8 cellular contexts compared by ENCODE assay signal in genomic region chr12:85874064-85874463, GRCh38. TPM values are rescaled to one million over a fixed set of nuclear protein-coding genes. Genes with fewer than 3 reads are reported as not detected.
DNase-seq lines count a peak whose midpoint lies in the region; ATAC-seq and TF ChIP-seq lines count a peak whose summit lies in the region.

Gene NTS (plus strand): TSS chr12:85874295. CDS start chr12:85874404, 109 bp downstream.

- H3K27me3 ChIP-seq in neuron (ENCODE audit: insufficient read depth, low read length) (no peaks in the 10 kb centered on the region), body of pancreas (no peaks in the 10 kb centered on the region)

- intact Hi-C loops in body of pancreas (cut with DNase I) = loop anchor here (5.0 kb wide), 1 partner anchor 397 kb away; no protein-coding TSS in a partner anchor

- no peak within 1 kb of the TSS for H3K27ac Mint-ChIP-seq in effector memory CD8-positive, alpha-beta T cell
- H3K27ac Mint-ChIP-seq in activated CD4-positive, alpha-beta memory T cell treated with anti-CD3 and anti-CD28 coated beads, Interleukin-2, amount 10 ng/mL, durations not matched to agents 7 days and 5 days = no peak within 1 kb of the TSS

- H3K27me3 Mint-ChIP-seq in effector memory CD8-positive, alpha-beta T cell = no peaks in the 10 kb centered on the region
- H3K27me3 Mint-ChIP-seq in activated CD4-positive, alpha-beta memory T cell treated with anti-CD3 and anti-CD28 coated beads, Interleukin-2, amount 10 ng/mL, durations not matched to agents 7 days and 5 days = no peaks in the 10 kb centered on the region

- no peak for TF ChIP-seq POLR2A in body of pancreas (IDR thresholded peaks at IDR 0.05)

- no peak within 1 kb of the TSS for H3K27ac ChIP-seq in body of pancreas

- POLR2A ChIA-PET in activated CD4-positive, alpha-beta memory T cell treated with anti-CD3 and anti-CD28 coated beads, Interleukin-2, amount 10 ng/mL, durations not matched to agents 7 days and 5 days (lab: Charles Lee) = no interaction called here

- ATAC-seq in HG03139 (IDR thresholded peaks at IDR 0.05; ENCODE audit: unreplicated experiment) (peak; percentile 85), body of pancreas (no peak)
- ATAC-seq in effector memory CD8-positive, alpha-beta T cell (replicated peaks) = no peak

- WGBS in body of pancreas, 2 donors = 23 to 25% methylated on average over 2 of the region's 2 CpGs

- no peaks in the 10 kb centered on the region for H3K4me1 Mint-ChIP-seq in effector memory CD8-positive, alpha-beta T cell (ENCODE audit: low read depth in 2 of 2)
- H3K4me1 Mint-ChIP-seq in activated CD4-positive, alpha-beta memory T cell treated with anti-CD3 and anti-CD28 coated beads, Interleukin-2, amount 10 ng/mL, durations not matched to agents 7 days and 5 days = no peaks in the 10 kb centered on the region

- CTCF ChIA-PET in activated CD4-positive, alpha-beta memory T cell treated with anti-CD3 and anti-CD28 coated beads, Interleukin-2, amount 10 ng/mL, durations not matched to agents 7 days and 5 days (lab: Charles Lee) = no interaction called here

- peaks cover 0 to 4% of the 10 kb centered on the region in 2 donors for H3K9me3 Mint-ChIP-seq in effector memory CD8-positive, alpha-beta T cell
- H3K9me3 Mint-ChIP-seq in activated CD4-positive, alpha-beta memory T cell treated with anti-CD3 and anti-CD28 coated beads, Interleukin-2, amount 10 ng/mL, durations not matched to agents 7 days and 5 days = no peaks in the 10 kb centered on the region

- peak; percentile 31 for DNase-seq in NCI-H510A treated with DMSO at 0.1 percent for 48 hours (lab: John Stamatoyannopoulos, UW)
- no peak for DNase-seq in NCI-H510A (lab: John Stamatoyannopoulos, UW)
- DNase-seq in RPMI8226 = peak; percentile 25
- DNase-seq in effector memory CD8-positive, alpha-beta T cell = no peak
- no peak for DNase-seq in body of pancreas
- DNase-seq in activated CD4-positive, alpha-beta memory T cell treated with anti-CD3 and anti-CD28 coated beads, Interleukin-2, amount 10 ng/mL, durations not matched to agents 7 days and 5 days = no peak

- H2AFZ ChIP-seq in neuron (ENCODE audit: low read depth, low read length) = peak within 1 kb of the TSS; percentile 40

- no peaks in the 10 kb centered on the region for H3K36me3 Mint-ChIP-seq in effector memory CD8-positive, alpha-beta T cell (ENCODE audit: insufficient read depth)
- H3K36me3 Mint-ChIP-seq in activated CD4-positive, alpha-beta memory T cell treated with anti-CD3 and anti-CD28 coated beads, Interleukin-2, amount 10 ng/mL, durations not matched to agents 7 days and 5 days (ENCODE audit: low read depth) = no peaks in the 10 kb centered on the region

- H3K4me1 ChIP-seq in neuron (ENCODE audit: insufficient read depth, low read length) = peaks cover 4% of the 10 kb centered on the region
- no peaks in the 10 kb centered on the region for H3K4me1 ChIP-seq in body of pancreas

- H3K9me3 ChIP-seq in neuron (ENCODE audit: low read length) (no peaks in the 10 kb centered on the region), body of pancreas (no peaks in the 10 kb centered on the region)

- H3K36me3 ChIP-seq in neuron (ENCODE audit: insufficient read depth, low read length) = no peaks in the 10 kb centered on the region
- H3K36me3 ChIP-seq in body of pancreas (replicated peaks in 1 of 2; ENCODE audit: insufficient read depth in 1 of 2, low read depth in 2 of 2) = no peaks in the 10 kb centered on the region

- no peak for TF ChIP-seq CTCF in body of pancreas (IDR thresholded peaks at IDR 0.05)

- H3K4me3 ChIP-seq in neuron (ENCODE audit: low read length) (peak within 1 kb of the TSS; percentile 35), body of pancreas (no peak within 1 kb of the TSS)

- H3K4me3 Mint-ChIP-seq in effector memory CD8-positive, alpha-beta T cell = no peak within 1 kb of the TSS
- H3K4me3 Mint-ChIP-seq in activated CD4-positive, alpha-beta memory T cell treated with anti-CD3 and anti-CD28 coated beads, Interleukin-2, amount 10 ng/mL, durations not matched to agents 7 days and 5 days = no peak within 1 kb of the TSS

RNA-seq across cellular contexts. Expression of gene NTS, which starts in this region (rescaled TPM):
- 1 to 10 TPM in 1 of 2 donors, not detected in 1; 1.3 TPM for total RNA-seq in body of pancreas
- total RNA-seq in activated CD4-positive, alpha-beta memory T cell treated with anti-CD3 and anti-CD28 coated beads, Interleukin-2, amount 10 ng/mL, durations not matched to agents 7 days and 5 days = not detected

Comparison
In these comparisons a context has a peak if more than half of its experiments do, and no peak if none do; other contexts are left out.
1. DNase-seq: peak in NCI-H510A treated with DMSO at 0.1 percent for 48 hours (single experiment) and RPMI8226 (single experiment); none in NCI-H510A (single experiment), effector memory CD8-positive, alpha-beta T cell (0 of 3), body of pancreas (0 of 4) and activated CD4-positive, alpha-beta memory T cell treated with anti-CD3 and anti-CD28 coated beads, Interleukin-2, amount 10 ng/mL, durations not matched to agents 7 days and 5 days (single experiment).